8 cellular contexts compared by ENCODE assay signal in the genomic region with DNA sequence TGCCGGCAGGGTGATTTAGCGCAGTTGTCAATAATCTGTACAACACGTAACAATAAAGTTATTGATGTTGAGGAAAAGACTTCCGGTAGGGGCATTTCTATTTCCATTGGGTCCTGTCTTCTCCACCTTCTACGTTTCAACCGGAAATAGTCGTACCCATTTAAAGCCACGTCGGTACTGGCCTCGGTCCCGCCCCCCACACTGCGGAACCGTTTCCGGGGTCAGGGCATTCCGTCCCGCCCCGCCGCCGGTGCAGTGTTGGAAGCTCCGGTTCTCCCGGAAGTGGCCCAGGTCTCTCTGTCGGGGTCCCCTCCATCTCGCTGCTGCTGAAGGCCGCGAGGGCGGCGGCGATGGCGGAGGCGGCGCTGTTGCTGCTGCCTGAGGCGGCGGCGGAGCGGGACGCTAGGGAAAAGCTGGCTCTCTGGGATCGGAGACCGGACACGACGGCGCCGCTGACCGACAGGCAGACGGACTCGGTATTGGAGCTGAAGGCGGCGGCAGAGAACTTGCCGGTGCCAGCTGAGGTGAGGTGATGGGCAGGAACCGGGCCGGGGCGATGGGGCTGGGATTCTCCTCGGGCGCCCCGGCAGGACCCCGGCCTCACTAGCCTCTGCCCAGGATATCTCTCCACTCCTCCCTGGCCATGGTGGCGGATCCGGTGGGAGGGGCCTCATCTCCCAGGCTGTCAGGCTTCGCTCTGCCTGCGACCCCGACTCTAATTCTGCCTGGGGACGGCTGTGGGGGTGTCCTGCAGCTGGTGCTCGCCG. TPM values are rescaled to one million over a fixed set of nuclear protein-coding genes. Genes with fewer than 3 reads are reported as not detected.
DNase-seq lines count a peak whose midpoint lies in the region; FAIRE-seq and TF ChIP-seq lines count a peak whose summit lies in the region.

A gene with protein sequence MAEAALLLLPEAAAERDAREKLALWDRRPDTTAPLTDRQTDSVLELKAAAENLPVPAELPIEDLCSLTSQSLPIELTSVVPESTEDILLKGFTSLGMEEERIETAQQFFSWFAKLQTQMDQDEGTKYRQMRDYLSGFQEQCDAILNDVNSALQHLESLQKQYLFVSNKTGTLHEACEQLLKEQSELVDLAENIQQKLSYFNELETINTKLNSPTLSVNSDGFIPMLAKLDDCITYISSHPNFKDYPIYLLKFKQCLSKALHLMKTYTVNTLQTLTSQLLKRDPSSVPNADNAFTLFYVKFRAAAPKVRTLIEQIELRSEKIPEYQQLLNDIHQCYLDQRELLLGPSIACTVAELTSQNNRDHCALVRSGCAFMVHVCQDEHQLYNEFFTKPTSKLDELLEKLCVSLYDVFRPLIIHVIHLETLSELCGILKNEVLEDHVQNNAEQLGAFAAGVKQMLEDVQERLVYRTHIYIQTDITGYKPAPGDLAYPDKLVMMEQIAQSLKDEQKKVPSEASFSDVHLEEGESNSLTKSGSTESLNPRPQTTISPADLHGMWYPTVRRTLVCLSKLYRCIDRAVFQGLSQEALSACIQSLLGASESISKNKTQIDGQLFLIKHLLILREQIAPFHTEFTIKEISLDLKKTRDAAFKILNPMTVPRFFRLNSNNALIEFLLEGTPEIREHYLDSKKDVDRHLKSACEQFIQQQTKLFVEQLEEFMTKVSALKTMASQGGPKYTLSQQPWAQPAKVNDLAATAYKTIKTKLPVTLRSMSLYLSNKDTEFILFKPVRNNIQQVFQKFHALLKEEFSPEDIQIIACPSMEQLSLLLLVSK (plus strand): TSS at position 253 of the 767 bp plus-strand sequence. CDS start 98 bp downstream, at position 351.

- peaks cover 38% of the 10 kb centered on the region for H3K4me1 Mint-ChIP-seq in nephron
- peaks cover 55% of the 10 kb centered on the region for H3K4me1 Mint-ChIP-seq in stimulated activated naive CD8-positive, alpha-beta T cell treated with anti-CD3 and anti-CD28 coated beads, Interleukin-15, Interleukin-2, amounts not matched to agents 100 ng/mL and 50 ng/mL, for 24 hours (ENCODE audit: low read depth)

- DNase-seq in HAP-1 (ENCODE audit: low spot score in 2 of 2) (peak; percentile 95 to 99), MM.1S (peak; percentile 91), SIG-M5 (lab: John Stamatoyannopoulos, UW) (peak; percentile 98), activated gamma-delta T cell (lab: John Stamatoyannopoulos, UW) (peak; percentile 88), fibroblast of the aortic adventitia (ENCODE audit: low read depth) (peak; percentile 97)

- no peaks in the 10 kb centered on the region for H3K9me3 ChIP-seq in HAP-1
- no peaks in the 10 kb centered on the region for H3K9me3 ChIP-seq in MM.1S (replicated peaks; ENCODE audit: insufficient read depth, low read length)

- peak within 1 kb of the TSS; percentile 97 for H3K4me3 ChIP-seq in HAP-1
- H3K4me3 ChIP-seq in MM.1S (ENCODE audit: low read length), result peak within 1 kb of the TSS; percentile 79
- peak within 1 kb of the TSS; percentile 86 for H3K4me3 ChIP-seq in fibroblast of the aortic adventitia (ENCODE audit: low read depth, low read length)

- H3K27me3 ChIP-seq in HAP-1 (ENCODE audit: low read depth) (no peaks in the 10 kb centered on the region), MM.1S (replicated peaks; ENCODE audit: insufficient read depth, low read length) (no peaks in the 10 kb centered on the region)

- H3K9me2 ChIP-seq in MM.1S (replicated peaks; ENCODE audit: insufficient read depth, low read length), result no peaks in the 10 kb centered on the region

- H3K9me3 Mint-ChIP-seq in nephron, result no peaks in the 10 kb centered on the region
- H3K9me3 Mint-ChIP-seq in stimulated activated naive CD8-positive, alpha-beta T cell treated with anti-CD3 and anti-CD28 coated beads, Interleukin-15, Interleukin-2, amounts not matched to agents 100 ng/mL and 50 ng/mL, for 24 hours, result no peaks in the 10 kb centered on the region

- H3K9ac ChIP-seq in MM.1S (ENCODE audit: low read length), result peak within 1 kb of the TSS; percentile 85

- H3K27ac Mint-ChIP-seq in nephron, result peak within 1 kb of the TSS; percentile 98 to 99 (median 98)
- peak within 1 kb of the TSS; percentile 93 for H3K27ac Mint-ChIP-seq in stimulated activated naive CD8-positive, alpha-beta T cell treated with anti-CD3 and anti-CD28 coated beads, Interleukin-15, Interleukin-2, amounts not matched to agents 100 ng/mL and 50 ng/mL, for 24 hours

- peak within 1 kb of the TSS; percentile 94 to 96 (median 95) for H3K4me3 Mint-ChIP-seq in nephron
- H3K4me3 Mint-ChIP-seq in stimulated activated naive CD8-positive, alpha-beta T cell treated with anti-CD3 and anti-CD28 coated beads, Interleukin-15, Interleukin-2, amounts not matched to agents 100 ng/mL and 50 ng/mL, for 24 hours, result peak within 1 kb of the TSS; percentile 94

- H2AFZ ChIP-seq in MM.1S (ENCODE audit: low read length), result peak within 1 kb of the TSS; percentile 82

- peak within 1 kb of the TSS; percentile 73 for H3K4me2 ChIP-seq in MM.1S (ENCODE audit: low read depth, low read length)

- no peaks in the 10 kb centered on the region for H3F3A ChIP-seq in MM.1S (ENCODE audit: insufficient read depth, low read length)

- peaks cover 33% of the 10 kb centered on the region for H3K79me2 ChIP-seq in MM.1S (ENCODE audit: low read length)

- peak; percentile 98 for FAIRE-seq in G401.6 (lab: Jason Lieb, UNC)

- peaks cover 12% of the 10 kb centered on the region for H3K4me1 ChIP-seq in HAP-1
- no peaks in the 10 kb centered on the region for H3K4me1 ChIP-seq in MM.1S (ENCODE audit: low read length)

- TF ChIP-seq CTCF in MM.1S (IDR thresholded peaks at IDR 0.05; ENCODE audit: low read length), result no peak; the same call in 1 of the 2 replicates
- TF ChIP-seq CTCF in fibroblast of the aortic adventitia (IDR thresholded peaks at IDR 0.05; ENCODE audit: insufficient read depth, low read length), result peak; percentile 61
- TF ChIP-seq CTCF in nephron (IDR thresholded peaks at IDR 0.05; ENCODE audit: unreplicated experiment in 3 of 3), result peak in 2 of 3 experiments; percentile 14 to 15

- no peaks in the 10 kb centered on the region for H4K20me1 ChIP-seq in MM.1S (ENCODE audit: insufficient read depth, low read length)

- H3K27ac ChIP-seq in MM.1S (ENCODE audit: low read length), result peak within 1 kb of the TSS; percentile 21; the same call in 1 of the 2 replicates

- H3K36me3 Mint-ChIP-seq in nephron (ENCODE audit: low read depth), result peaks cover under 1% of the 10 kb centered on the region
- peaks cover 14% of the 10 kb centered on the region for H3K36me3 Mint-ChIP-seq in stimulated activated naive CD8-positive, alpha-beta T cell treated with anti-CD3 and anti-CD28 coated beads, Interleukin-15, Interleukin-2, amounts not matched to agents 100 ng/mL and 50 ng/mL, for 24 hours (ENCODE audit: low read depth)

- H3K36me3 ChIP-seq in HAP-1 (replicated peaks) (peaks cover 6% of the 10 kb centered on the region; the same call in 1 of the 2 replicates), MM.1S (replicated peaks; ENCODE audit: insufficient read depth, low read length) (no peaks in the 10 kb centered on the region)

- in situ Hi-C loops in HAP-1 (cut with MboI; ENCODE audit: low sequenced_read_pairs), result no loop called here

- H3K27me3 Mint-ChIP-seq in nephron (ENCODE audit: low read depth), result peaks cover 8% of the 10 kb centered on the region
- no peaks in the 10 kb centered on the region for H3K27me3 Mint-ChIP-seq in stimulated activated naive CD8-positive, alpha-beta T cell treated with anti-CD3 and anti-CD28 coated beads, Interleukin-15, Interleukin-2, amounts not matched to agents 100 ng/mL and 50 ng/mL, for 24 hours

RNA-seq across cellular contexts. Expression of the gene that starts here (rescaled TPM):
- 31.0 and 31.2 TPM in 2 replicates for total RNA-seq in fibroblast of the aortic adventitia (ENCODE audit: low replicate concordance)

Comparison
In these comparisons a context has a peak if more than half of its experiments do, and no peak if none do; other contexts are left out.
1. Peak in every context shown above with its lines: DNase-seq, H3K4me3 ChIP-seq and H3K27ac ChIP-seq.